Comparison of ENCODE assay signal across 8 cellular contexts in the genomic region with DNA sequence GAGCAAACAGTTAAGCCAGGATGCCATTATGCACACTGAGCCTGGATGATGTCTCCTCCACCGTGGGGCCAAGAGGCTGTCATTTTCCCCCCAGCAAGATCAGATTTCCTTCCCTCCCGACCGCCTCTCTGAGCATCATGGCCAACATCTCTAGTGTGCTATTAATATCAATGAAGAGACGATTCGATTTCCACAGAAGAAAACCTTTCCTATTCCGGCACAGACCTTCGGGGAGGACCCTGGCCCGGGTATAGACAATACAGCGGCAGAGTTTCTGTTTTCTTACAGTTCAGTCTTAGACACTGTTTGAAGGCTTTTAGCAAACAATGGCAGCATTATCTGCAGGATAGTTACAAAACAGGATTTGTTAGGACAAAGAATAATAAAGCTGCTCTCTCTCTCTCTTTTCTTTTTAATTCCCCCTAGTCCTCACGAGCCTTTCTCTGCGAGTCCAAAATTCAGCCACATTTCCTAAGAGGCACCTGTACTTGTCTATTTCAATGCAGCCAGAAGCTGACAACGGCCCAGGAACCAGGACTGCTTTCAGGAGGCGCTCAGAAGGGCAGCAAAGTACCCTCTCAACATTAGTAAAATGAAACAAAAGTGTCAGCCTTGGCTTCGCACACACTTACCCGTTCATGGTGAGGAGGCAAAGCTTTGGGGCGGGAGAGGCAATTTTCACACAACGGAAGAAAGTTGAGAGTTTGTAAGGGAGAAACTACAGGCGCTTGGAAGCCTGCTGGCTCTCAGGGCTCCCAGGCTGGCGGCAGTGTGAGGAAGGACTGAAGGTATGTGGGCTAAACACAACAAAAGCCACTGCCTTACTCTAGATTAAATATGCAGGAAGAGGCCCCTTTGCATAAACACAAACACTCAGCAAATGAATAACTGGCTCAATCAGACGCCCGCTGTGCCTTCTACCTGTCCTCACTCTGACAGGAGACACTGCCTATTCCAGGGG.
DNase-seq lines count a peak whose midpoint lies in the region; ATAC-seq and TF ChIP-seq lines count a peak whose summit lies in the region.

No MANE protein-coding gene starts in this region.

- TF ChIP-seq RAD21 in neural cell (conservative IDR thresholded peaks at IDR 0.05), result no peak

- 17% methylated on average over 21 of the region's 21 CpGs for WGBS in urinary bladder

- H3K4me3 ChIP-seq in neural cell (ENCODE audit: low read length) (peak overlapping the region; percentile 54), urinary bladder (ENCODE audit: low read depth, low read length) (peak overlapping the region; percentile 19)

- peaks cover 7% of the 10 kb centered on the region for H3K36me3 Mint-ChIP-seq in activated T-cell treated with anti-CD3 and anti-CD28 coated beads, Interleukin-2, amount 50 U/mL, for 4 hours (ENCODE audit: insufficient read depth)

- DNase-seq in NCI-H187 (lab: John Stamatoyannopoulos, UW) (peak; percentile 19 to 22), NCI-H187 treated with DMSO at 0.1 percent for 48 hours (lab: John Stamatoyannopoulos, UW) (no peak), glomerular visceral epithelial cell (ENCODE audit: extremely low spot score) (peak; percentile 30), H4 (ENCODE audit: low spot score) (no peak)
- DNase-seq in activated T-cell treated with anti-CD3 and anti-CD28 coated beads, Interleukin-2, amount 50 U/mL, for 4 hours, result peak; percentile 11

- H3K79me2 ChIP-seq in neural cell (replicated peaks; ENCODE audit: insufficient read depth, low read length), result no peaks in the 10 kb centered on the region

- no peaks in the 10 kb centered on the region for H3K27me3 ChIP-seq in neural cell (ENCODE audit: insufficient read depth, low read depth, low read length)

- no peak for TF ChIP-seq EP300 in neural cell (conservative IDR thresholded peaks at IDR 0.05; ENCODE audit: poor library complexity, severe bottlenecking)

- peak overlapping the region; percentile 41 for H3K4me2 ChIP-seq in neural cell (ENCODE audit: low read length)

- H2AFZ ChIP-seq in neural cell (ENCODE audit: low read depth, low read length), result peak overlapping the region; percentile 22

- no peak for TF ChIP-seq CTCF in neural cell (IDR thresholded peaks at IDR 0.05; ENCODE audit: poor library complexity, severe bottlenecking)

- H3K9me3 ChIP-seq in neural cell (ENCODE audit: low read length), result no peaks in the 10 kb centered on the region

- H3K9ac ChIP-seq in neural cell (ENCODE audit: low read length), result peak overlapping the region; percentile 37

- no peaks in the 10 kb centered on the region for H4K20me1 ChIP-seq in neural cell (ENCODE audit: insufficient read depth)

- H3K36me3 ChIP-seq in neural cell (ENCODE audit: insufficient read depth, low read length), result no peaks in the 10 kb centered on the region
- no peaks in the 10 kb centered on the region for H3K36me3 ChIP-seq in urinary bladder (ENCODE audit: insufficient read depth)

- H3K9me2 ChIP-seq in neural cell (ENCODE audit: insufficient read depth, low read length), result no peaks in the 10 kb centered on the region

- ATAC-seq in activated T-cell treated with anti-CD3 and anti-CD28 coated beads, Interleukin-2, amount 50 U/mL, for 4 hours, result peak; percentile 13 to 15
- no peak for ATAC-seq in HG03565 (IDR thresholded peaks at IDR 0.05; ENCODE audit: unreplicated experiment)

- no peaks in the 10 kb centered on the region for H3K27me3 Mint-ChIP-seq in activated T-cell treated with anti-CD3 and anti-CD28 coated beads, Interleukin-2, amount 50 U/mL, for 4 hours (ENCODE audit: low read depth)

- H3K4me1 Mint-ChIP-seq in activated T-cell treated with anti-CD3 and anti-CD28 coated beads, Interleukin-2, amount 50 U/mL, for 4 hours (ENCODE audit: low read depth), result peaks cover 84% of the 10 kb centered on the region

- H3K27ac ChIP-seq in neural cell (ENCODE audit: low read length), result no peak overlapping the region
- peak overlapping the region; percentile 33 for H3K27ac ChIP-seq in urinary bladder (ENCODE audit: low read depth)

- no peaks in the 10 kb centered on the region for H3K4me1 ChIP-seq in urinary bladder (ENCODE audit: insufficient read depth)

- peak overlapping the region; percentile 89 for H3K4me3 Mint-ChIP-seq in activated T-cell treated with anti-CD3 and anti-CD28 coated beads, Interleukin-2, amount 50 U/mL, for 4 hours

- no peaks in the 10 kb centered on the region for H3K9me3 Mint-ChIP-seq in activated T-cell treated with anti-CD3 and anti-CD28 coated beads, Interleukin-2, amount 50 U/mL, for 4 hours

- H3F3A ChIP-seq in neural cell (ENCODE audit: insufficient read depth, low read length, poor library complexity, severe bottlenecking), result no peaks in the 10 kb centered on the region

TF ChIP-seq in neural cell, 6 proteins besides CTCF, POLR2A, EP300 and RAD21:
- TF ChIP-seq, protein P1, sequence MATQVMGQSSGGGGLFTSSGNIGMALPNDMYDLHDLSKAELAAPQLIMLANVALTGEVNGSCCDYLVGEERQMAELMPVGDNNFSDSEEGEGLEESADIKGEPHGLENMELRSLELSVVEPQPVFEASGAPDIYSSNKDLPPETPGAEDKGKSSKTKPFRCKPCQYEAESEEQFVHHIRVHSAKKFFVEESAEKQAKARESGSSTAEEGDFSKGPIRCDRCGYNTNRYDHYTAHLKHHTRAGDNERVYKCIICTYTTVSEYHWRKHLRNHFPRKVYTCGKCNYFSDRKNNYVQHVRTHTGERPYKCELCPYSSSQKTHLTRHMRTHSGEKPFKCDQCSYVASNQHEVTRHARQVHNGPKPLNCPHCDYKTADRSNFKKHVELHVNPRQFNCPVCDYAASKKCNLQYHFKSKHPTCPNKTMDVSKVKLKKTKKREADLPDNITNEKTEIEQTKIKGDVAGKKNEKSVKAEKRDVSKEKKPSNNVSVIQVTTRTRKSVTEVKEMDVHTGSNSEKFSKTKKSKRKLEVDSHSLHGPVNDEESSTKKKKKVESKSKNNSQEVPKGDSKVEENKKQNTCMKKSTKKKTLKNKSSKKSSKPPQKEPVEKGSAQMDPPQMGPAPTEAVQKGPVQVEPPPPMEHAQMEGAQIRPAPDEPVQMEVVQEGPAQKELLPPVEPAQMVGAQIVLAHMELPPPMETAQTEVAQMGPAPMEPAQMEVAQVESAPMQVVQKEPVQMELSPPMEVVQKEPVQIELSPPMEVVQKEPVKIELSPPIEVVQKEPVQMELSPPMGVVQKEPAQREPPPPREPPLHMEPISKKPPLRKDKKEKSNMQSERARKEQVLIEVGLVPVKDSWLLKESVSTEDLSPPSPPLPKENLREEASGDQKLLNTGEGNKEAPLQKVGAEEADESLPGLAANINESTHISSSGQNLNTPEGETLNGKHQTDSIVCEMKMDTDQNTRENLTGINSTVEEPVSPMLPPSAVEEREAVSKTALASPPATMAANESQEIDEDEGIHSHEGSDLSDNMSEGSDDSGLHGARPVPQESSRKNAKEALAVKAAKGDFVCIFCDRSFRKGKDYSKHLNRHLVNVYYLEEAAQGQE (IDR thresholded peaks at IDR 0.05; ENCODE audit: borderline replicate concordance), result no peak
- no peak for TF ChIP-seq POLR2AphosphoS5 (IDR thresholded peaks at IDR 0.05)
- no peak for TF ChIP-seq EZH2 (IDR thresholded peaks at IDR 0.05; ENCODE audit: borderline replicate concordance, insufficient read depth, low read length, poor library complexity, severe bottlenecking)
- TF ChIP-seq TAF1 (IDR thresholded peaks at IDR 0.05; ENCODE audit: low read depth), result no peak
- TF ChIP-seq SMC3 (conservative IDR thresholded peaks at IDR 0.05; ENCODE audit: poor library complexity), result no peak
- TF ChIP-seq MXI1 (conservative IDR thresholded peaks at IDR 0.05; ENCODE audit: poor library complexity, severe bottlenecking), result no peak

Comparison
In these comparisons a context has a peak if more than half of its experiments do, and no peak if none do; other contexts are left out.
1. DNase-seq: peak in NCI-H187 (2 of 2), activated T-cell treated with anti-CD3 and anti-CD28 coated beads, Interleukin-2, amount 50 U/mL, for 4 hours (single experiment) and glomerular visceral epithelial cell (single experiment); none in NCI-H187 treated with DMSO at 0.1 percent for 48 hours (single experiment) and H4 (single experiment).